1 cellular context compared by ENCODE assay signal in the genomic region with DNA sequence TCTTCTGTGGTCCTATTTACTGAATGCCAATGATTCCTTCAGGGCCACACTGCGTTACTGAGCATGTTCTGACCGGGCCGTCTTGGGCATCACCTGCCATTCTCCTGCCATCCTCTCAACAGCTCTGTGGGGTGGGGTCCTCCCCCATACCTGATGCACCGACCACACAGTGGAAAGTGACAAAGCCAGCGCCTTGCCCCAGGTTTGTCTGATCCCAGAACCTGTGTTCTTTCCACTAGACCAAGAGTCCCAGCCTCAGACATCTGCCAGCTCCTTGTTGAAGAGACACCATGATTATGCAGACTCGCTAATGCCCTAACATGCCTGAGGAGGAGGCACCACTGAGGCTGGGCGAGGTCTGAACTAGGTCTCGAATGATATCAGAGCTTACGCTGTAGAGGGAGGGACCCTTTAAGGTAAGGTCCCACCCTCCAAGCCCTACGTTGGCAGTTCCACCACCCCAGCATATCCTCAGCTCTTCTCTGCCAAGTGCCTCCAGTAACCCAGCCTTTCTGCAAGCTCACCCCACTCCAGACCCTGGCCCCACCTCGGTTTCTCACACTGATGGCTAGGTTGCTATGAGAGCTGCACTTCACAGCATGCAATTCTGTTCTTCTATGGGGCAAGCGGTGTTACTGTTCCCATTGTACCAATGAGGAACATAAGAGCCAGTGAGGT.
TF ChIP-seq lines count a peak whose summit lies in the region.

No MANE protein-coding gene starts in this region.

TF ChIP-seq in WTC11, 78 proteins besides CTCF, POLR2A, EP300 and RAD21 (continued from another document):
- TF ChIP-seq, protein P1, sequence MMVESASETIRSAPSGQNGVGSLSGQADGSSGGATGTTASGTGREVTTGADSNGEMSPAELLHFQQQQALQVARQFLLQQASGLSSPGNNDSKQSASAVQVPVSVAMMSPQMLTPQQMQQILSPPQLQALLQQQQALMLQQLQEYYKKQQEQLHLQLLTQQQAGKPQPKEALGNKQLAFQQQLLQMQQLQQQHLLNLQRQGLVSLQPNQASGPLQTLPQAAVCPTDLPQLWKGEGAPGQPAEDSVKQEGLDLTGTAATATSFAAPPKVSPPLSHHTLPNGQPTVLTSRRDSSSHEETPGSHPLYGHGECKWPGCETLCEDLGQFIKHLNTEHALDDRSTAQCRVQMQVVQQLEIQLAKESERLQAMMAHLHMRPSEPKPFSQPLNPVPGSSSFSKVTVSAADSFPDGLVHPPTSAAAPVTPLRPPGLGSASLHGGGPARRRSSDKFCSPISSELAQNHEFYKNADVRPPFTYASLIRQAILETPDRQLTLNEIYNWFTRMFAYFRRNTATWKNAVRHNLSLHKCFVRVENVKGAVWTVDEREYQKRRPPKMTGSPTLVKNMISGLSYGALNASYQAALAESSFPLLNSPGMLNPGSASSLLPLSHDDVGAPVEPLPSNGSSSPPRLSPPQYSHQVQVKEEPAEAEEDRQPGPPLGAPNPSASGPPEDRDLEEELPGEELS (CRISPR knock-in tag; IDR thresholded peaks at IDR 0.05) = no peak
- TF ChIP-seq, protein P2, sequence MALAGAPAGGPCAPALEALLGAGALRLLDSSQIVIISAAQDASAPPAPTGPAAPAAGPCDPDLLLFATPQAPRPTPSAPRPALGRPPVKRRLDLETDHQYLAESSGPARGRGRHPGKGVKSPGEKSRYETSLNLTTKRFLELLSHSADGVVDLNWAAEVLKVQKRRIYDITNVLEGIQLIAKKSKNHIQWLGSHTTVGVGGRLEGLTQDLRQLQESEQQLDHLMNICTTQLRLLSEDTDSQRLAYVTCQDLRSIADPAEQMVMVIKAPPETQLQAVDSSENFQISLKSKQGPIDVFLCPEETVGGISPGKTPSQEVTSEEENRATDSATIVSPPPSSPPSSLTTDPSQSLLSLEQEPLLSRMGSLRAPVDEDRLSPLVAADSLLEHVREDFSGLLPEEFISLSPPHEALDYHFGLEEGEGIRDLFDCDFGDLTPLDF (CRISPR knock-in tag; IDR thresholded peaks at IDR 0.05) = no peak
TF ChIP-seq in WTC11: peak in this region for 0.
